Comparison of ENCODE assay signal across 8 cellular contexts in genomic region chr3:142447852-142448315, GRCh38. TPM values are rescaled to one million over a fixed set of nuclear protein-coding genes. Genes with fewer than 3 reads are reported as not detected.
DNase-seq lines count a peak whose midpoint lies in the region; ATAC-seq, FAIRE-seq and TF ChIP-seq lines count a peak whose summit lies in the region.

Gene XRN1, minus strand, starts transcription at chr3:142448037. Its CDS starts 93 bp downstream, at chr3:142447944.

- ATAC-seq in HG03457 (IDR thresholded peaks at IDR 0.05; ENCODE audit: unreplicated experiment) = peak; percentile 68

- no peaks in the 10 kb centered on the region for H3K4me1 ChIP-seq in BE2C

- no peaks in the 10 kb centered on the region for H3K9me3 ChIP-seq in BE2C

- H3K4me3 ChIP-seq in BE2C (ENCODE audit: low read depth, low read length) (peak within 1 kb of the TSS; percentile 100), choroid plexus epithelial cell (ENCODE audit: low read depth, low read length) (peak within 1 kb of the TSS; percentile 97)

- peak; percentile 98 for DNase-seq in BE2C
- DNase-seq in GM19239 (ENCODE audit: insufficient read length, low spot score) = peak; percentile 88
- peak; percentile 62 for DNase-seq in NCI-H524 treated with DMSO at 0.1 percent for 48 hours (lab: John Stamatoyannopoulos, UW)
- DNase-seq in activated CD4-positive, alpha-beta T cell treated with anti-CD3 and anti-CD28 coated beads for 4 hours = peak; percentile 91 to 95
- peak; percentile 98 for DNase-seq in choroid plexus epithelial cell (ENCODE audit: low read depth)
- peak; percentile 83 for DNase-seq in kidney glomerular epithelial cell (lab: John Stamatoyannopoulos, UW)
- DNase-seq in stimulated activated CD4-positive, alpha-beta T cell treated with anti-CD3 and anti-CD28 coated beads, Interleukin-15, amount 100 ng/mL, for 48 hours (ENCODE audit: low read depth in 2 of 2) = peak; percentile 89 to 96

- no peaks in the 10 kb centered on the region for H3K27me3 ChIP-seq in BE2C

- peak; percentile 94 for FAIRE-seq in GM19239 (lab: Jason Lieb, UNC)

- TF ChIP-seq CTCF in BE2C (IDR thresholded peaks at IDR 0.05; ENCODE audit: low read depth, low read length) (no peak), choroid plexus epithelial cell (conservative IDR thresholded peaks at IDR 0.05; ENCODE audit: low read depth, low read length) (no peak)

- H3K36me3 ChIP-seq in BE2C = peaks cover 13% of the 10 kb centered on the region

RNA-seq across cellular contexts. Expression of gene XRN1, which starts in this region (rescaled TPM):
- polyA plus RNA-seq in BE2C (2012; ENCODE audit: insufficient read depth, insufficient read length, low read depth) = 6.8 TPM

Comparison
In these comparisons a context has a peak if more than half of its experiments do, and no peak if none do; other contexts are left out.
1. Peak in every context shown above with its lines: DNase-seq, ATAC-seq and H3K4me3 ChIP-seq.